Comparison of ENCODE assay signal across 10 cellular contexts in genomic region chr18:63073481-63073880, GRCh38.
DNase-seq lines count a peak whose midpoint lies in the region; ATAC-seq and TF ChIP-seq lines count a peak whose summit lies in the region.
"Had no signal": no experiment of that assay in that cellular context is flagged by ENCODE, and none has a peak within 500 bp of the region (broad histone marks: within the 10 kb centered on the region; RNA-seq: fewer than 3 reads in every experiment).

No MANE protein-coding gene starts in this region.

- DNase-seq in NCI-H82 (lab: John Stamatoyannopoulos, UW) (peak; percentile 21), NCI-H82 treated with DMSO at 0.1 percent for 48 hours (lab: John Stamatoyannopoulos, UW; ENCODE audit: unreplicated experiment) (no peak), NCI-H146 (lab: John Stamatoyannopoulos, UW) (peak; percentile 13), right lobe of liver (no peak), COLO829 (ENCODE audit: low spot score) (no peak), tibial artery (no peak), colonic mucosa (no peak)
- DNase-seq: midbrain had no signal

- peak overlapping the region in 1 of 2 donors; percentile 5 for H3K9ac ChIP-seq in colonic mucosa (ENCODE audit: low read depth in 2 of 2, low read length in 2 of 2)

- 43% methylated on average over 2 of the region's 2 CpGs for WGBS in right lobe of liver (ENCODE audit: insufficient coverage, low coverage, low lambda C conversion rate, missing lambda C conversion rate)

- intact Hi-C loops in right lobe of liver (cut with DNase I) = no loop called here
- intact Hi-C loops in tibial artery (cut with DNase I; ENCODE audit: low total_unique reads) = no loop called here
- intact Hi-C loops in colonic mucosa (cut with DNase I) = no loop called here

- TF ChIP-seq POLR2A in right lobe of liver (IDR thresholded peaks at IDR 0.05) = no peak

- ATAC-seq in GM21576 (IDR thresholded peaks at IDR 0.05; ENCODE audit: unreplicated experiment) (peak; percentile 43), right lobe of liver (peak; percentile 47 to 73 (median 52))
- ATAC-seq: GM23338 had no signal

- no peaks in the 10 kb centered on the region for H3K27me3 ChIP-seq in right lobe of liver
- H3K27me3 ChIP-seq in tibial artery = no peaks in the 10 kb centered on the region
- no peaks in the 10 kb centered on the region for H3K27me3 ChIP-seq in colonic mucosa

- TF ChIP-seq CTCF in right lobe of liver (IDR thresholded peaks at IDR 0.05) (peak; percentile 30 to 49 (median 42)), tibial artery (IDR thresholded peaks at IDR 0.05) (no peak), colonic mucosa (IDR thresholded peaks at IDR 0.05) (no peak)

- no peaks in the 10 kb centered on the region for H3K9me3 ChIP-seq in right lobe of liver
- H3K9me3 ChIP-seq in tibial artery = no peaks in the 10 kb centered on the region
- H3K9me3 ChIP-seq in colonic mucosa = no peaks in the 10 kb centered on the region

- H3K4me1 ChIP-seq in right lobe of liver (no peaks in the 10 kb centered on the region), tibial artery (peaks cover 0 to 6% (median 0%) of the 10 kb centered on the region in 4 donors), colonic mucosa (no peaks in the 10 kb centered on the region)

- H3K4me3 ChIP-seq in right lobe of liver = no peak overlapping the region
- H3K4me3 ChIP-seq in tibial artery = no peak overlapping the region
- no peak overlapping the region for H3K4me3 ChIP-seq in colonic mucosa
- H3K4me3 ChIP-seq: GM23338 had no signal

- H3K36me3 ChIP-seq in right lobe of liver = no peaks in the 10 kb centered on the region
- no peaks in the 10 kb centered on the region for H3K36me3 ChIP-seq in tibial artery
- no peaks in the 10 kb centered on the region for H3K36me3 ChIP-seq in colonic mucosa

- no peak overlapping the region for H3K27ac ChIP-seq in right lobe of liver
- H3K27ac ChIP-seq in tibial artery = no peak overlapping the region
- no peak overlapping the region for H3K27ac ChIP-seq in colonic mucosa

Comparison
In these comparisons a context has a peak if more than half of its experiments do, and no peak if none do; other contexts are left out.
1. DNase-seq: peak in NCI-H82 (single experiment) and NCI-H146 (single experiment); none in NCI-H82 treated with DMSO at 0.1 percent for 48 hours (single experiment), right lobe of liver (0 of 3), COLO829 (single experiment), tibial artery (0 of 2) and colonic mucosa (single experiment).
2. CTCF ChIP-seq: peak in right lobe of liver (4 of 4); none in tibial artery (0 of 2) and colonic mucosa (single experiment).